29 cellular contexts compared by ENCODE assay signal in genomic region chr1:186026946-186027345, GRCh38.
"Had no signal": no experiment of that assay in that cellular context is flagged by ENCODE, and none has a peak within 500 bp of the region (broad histone marks: within the 10 kb centered on the region; RNA-seq: fewer than 3 reads in every experiment).

No MANE protein-coding gene starts in this region.

- DNase-seq: activated B cell treated with CpG ODN at 0.5 μM for 24 hours; activated CD4-positive, alpha-beta memory T cell treated with anti-CD3 and anti-CD28 coated beads, Interleukin-2, amount 10 ng/mL, durations not matched to agents 7 days and 5 days; activated CD4-positive, alpha-beta T cell treated with anti-CD3 and anti-CD28 coated beads for 1 hour; activated CD4-positive, alpha-beta T cell treated with anti-CD3 and anti-CD28 coated beads, Interleukin-2, amount 10 ng/mL, durations not matched to agents 7 days and 5 days; activated T-cell treated with anti-CD3 and anti-CD28 coated beads for 4 hours; activated T-cell treated with anti-CD3 and anti-CD28 coated beads, Interleukin-2, amount 50 U/mL, for 48 hours; aorta; cerebellar nuclear complex; MG63; MV-4-11; NCI-H1092 treated with DMSO at 0.1 percent for 48 hours; NCI-H1417 treated with DMSO at 0.1 percent for 48 hours; NCI-H1694; NCI-H2029; NCI-H2107; NCI-H2171 treated with DMSO at 0.1 percent for 48 hours; NCI-H226; NCI-H510A; NCI-H526 treated with DMSO at 0.1 percent for 48 hours; NCI-H82; SIG-M5; T-cell; T-helper 2 cell; T1000 had no signal

- H3K27ac ChIP-seq: cardiac muscle cell, SK-N-MC had no signal

- H3K4me3 Mint-ChIP-seq: activated B cell treated with CpG ODN at 0.5 μM for 24 hours; activated CD4-positive, alpha-beta memory T cell treated with anti-CD3 and anti-CD28 coated beads, Interleukin-2, amount 10 ng/mL, durations not matched to agents 7 days and 5 days; activated CD4-positive, alpha-beta T cell treated with anti-CD3 and anti-CD28 coated beads, Interleukin-2, amount 10 ng/mL, durations not matched to agents 7 days and 5 days; activated naive CD4-positive, alpha-beta T cell treated with anti-CD3 and anti-CD28 coated beads, Interleukin-2, amount 50 U/mL, for 24 hours; activated T-helper 17 cell treated with anti-CD3 and anti-CD28 coated beads, Interleukin-2, amount 50 U/mL, for 72 hours; brain; T-cell had no signal

- H3K27ac Mint-ChIP-seq: activated B cell treated with CpG ODN at 0.5 μM for 24 hours; activated CD4-positive, alpha-beta memory T cell treated with anti-CD3 and anti-CD28 coated beads, Interleukin-2, amount 10 ng/mL, durations not matched to agents 7 days and 5 days; activated CD4-positive, alpha-beta T cell treated with anti-CD3 and anti-CD28 coated beads, Interleukin-2, amount 10 ng/mL, durations not matched to agents 7 days and 5 days; activated naive CD4-positive, alpha-beta T cell treated with anti-CD3 and anti-CD28 coated beads, Interleukin-2, amount 50 U/mL, for 24 hours; activated T-helper 17 cell treated with anti-CD3 and anti-CD28 coated beads, Interleukin-2, amount 50 U/mL, for 72 hours; brain; T-cell had no signal

- ATAC-seq: activated T-helper 17 cell treated with anti-CD3 and anti-CD28 coated beads, Interleukin-2, amount 50 U/mL, for 72 hours; T-cell had no signal

- H3K9me3 Mint-ChIP-seq: activated CD4-positive, alpha-beta memory T cell treated with anti-CD3 and anti-CD28 coated beads, Interleukin-2, amount 10 ng/mL, durations not matched to agents 7 days and 5 days had no signal

- H3K27me3 ChIP-seq: cardiac muscle cell, MG63 had no signal

- H3K4me1 Mint-ChIP-seq: activated B cell treated with CpG ODN at 0.5 μM for 24 hours; activated CD4-positive, alpha-beta memory T cell treated with anti-CD3 and anti-CD28 coated beads, Interleukin-2, amount 10 ng/mL, durations not matched to agents 7 days and 5 days; activated CD4-positive, alpha-beta T cell treated with anti-CD3 and anti-CD28 coated beads, Interleukin-2, amount 10 ng/mL, durations not matched to agents 7 days and 5 days; activated naive CD4-positive, alpha-beta T cell treated with anti-CD3 and anti-CD28 coated beads, Interleukin-2, amount 50 U/mL, for 24 hours; activated T-helper 17 cell treated with anti-CD3 and anti-CD28 coated beads, Interleukin-2, amount 50 U/mL, for 72 hours; brain; T-cell had no signal

- H3K27me3 Mint-ChIP-seq: activated B cell treated with CpG ODN at 0.5 μM for 24 hours; activated CD4-positive, alpha-beta memory T cell treated with anti-CD3 and anti-CD28 coated beads, Interleukin-2, amount 10 ng/mL, durations not matched to agents 7 days and 5 days; activated T-helper 17 cell treated with anti-CD3 and anti-CD28 coated beads, Interleukin-2, amount 50 U/mL, for 72 hours; brain had no signal

- H3K4me3 ChIP-seq: cardiac muscle cell, MG63, SK-N-MC had no signal

- H3K36me3 Mint-ChIP-seq: brain, T-cell had no signal

- H3K36me3 ChIP-seq: MG63 had no signal
